In genomic region chrX:28058906-28059305, GRCh38 we compare ENCODE assay signal across 25 cellular contexts.
DNase-seq lines count a peak whose midpoint lies in the region; ATAC-seq, FAIRE-seq and TF ChIP-seq lines count a peak whose summit lies in the region.
"Had no signal": no experiment of that assay in that cellular context is flagged by ENCODE, and none has a peak within 500 bp of the region (broad histone marks: within the 10 kb centered on the region; RNA-seq: fewer than 3 reads in every experiment).

No MANE protein-coding gene starts in this region.

- H3K36me3 ChIP-seq in small intestine (ENCODE audit: control insufficient read depth in 2 of 2, insufficient read depth in 2 of 2, low read length in 2 of 2) (no peaks in the 10 kb centered on the region), WERI-Rb-1 (no peaks in the 10 kb centered on the region)

- peaks cover 2% of the 10 kb centered on the region for H3K9me3 Mint-ChIP-seq in activated CD4-positive, alpha-beta memory T cell treated with anti-CD3 and anti-CD28 coated beads, Interleukin-2, amount 10 ng/mL, durations not matched to agents 7 days and 5 days

- no peak overlapping the region for H3K4me3 Mint-ChIP-seq in activated CD4-positive, alpha-beta memory T cell treated with anti-CD3 and anti-CD28 coated beads, Interleukin-2, amount 10 ng/mL, durations not matched to agents 7 days and 5 days
- H3K4me3 Mint-ChIP-seq: activated CD4-positive, alpha-beta T cell treated with anti-CD3 and anti-CD28 coated beads for 36 hours; activated naive CD8-positive, alpha-beta T cell treated with anti-CD3 and anti-CD28 coated beads for 36 hours; activated T-helper 17 cell treated with anti-CD3 and anti-CD28 coated beads, Interleukin-2, amount 50 U/mL, for 72 hours had no signal

- H3K27me3 ChIP-seq in small intestine (ENCODE audit: control insufficient read depth in 2 of 2, insufficient read depth in 2 of 2, low read length in 2 of 2) = no peaks in the 10 kb centered on the region
- H3K27me3 ChIP-seq in WERI-Rb-1 (ENCODE audit: insufficient read depth, low read depth, severe bottlenecking) = no peaks in the 10 kb centered on the region
- H3K27me3 ChIP-seq: body of pancreas had no signal

- H3K36me3 Mint-ChIP-seq in activated CD4-positive, alpha-beta memory T cell treated with anti-CD3 and anti-CD28 coated beads, Interleukin-2, amount 10 ng/mL, durations not matched to agents 7 days and 5 days (ENCODE audit: low read depth) = no peaks in the 10 kb centered on the region
- H3K36me3 Mint-ChIP-seq: activated naive CD8-positive, alpha-beta T cell treated with anti-CD3 and anti-CD28 coated beads for 36 hours had no signal

- no peaks in the 10 kb centered on the region for H3K27me3 Mint-ChIP-seq in activated CD4-positive, alpha-beta memory T cell treated with anti-CD3 and anti-CD28 coated beads, Interleukin-2, amount 10 ng/mL, durations not matched to agents 7 days and 5 days
- H3K27me3 Mint-ChIP-seq: activated CD4-positive, alpha-beta T cell treated with anti-CD3 and anti-CD28 coated beads for 36 hours; activated naive CD8-positive, alpha-beta T cell treated with anti-CD3 and anti-CD28 coated beads for 36 hours; activated T-helper 17 cell treated with anti-CD3 and anti-CD28 coated beads, Interleukin-2, amount 50 U/mL, for 72 hours had no signal

- FAIRE-seq in small intestine (lab: Jason Lieb, UNC) = no peak
- FAIRE-seq: GM12892, TTC549 had no signal

- H3K27ac ChIP-seq in small intestine (ENCODE audit: low read depth in 1 of 2, low read length in 1 of 2) (no peak overlapping the region), WERI-Rb-1 (no peak overlapping the region)
- H3K27ac ChIP-seq: body of pancreas, epithelial cell of prostate, GM23248 had no signal

- H3K27ac Mint-ChIP-seq in activated CD4-positive, alpha-beta memory T cell treated with anti-CD3 and anti-CD28 coated beads, Interleukin-2, amount 10 ng/mL, durations not matched to agents 7 days and 5 days = no peak overlapping the region
- H3K27ac Mint-ChIP-seq: activated CD4-positive, alpha-beta T cell treated with anti-CD3 and anti-CD28 coated beads for 36 hours; activated naive CD8-positive, alpha-beta T cell treated with anti-CD3 and anti-CD28 coated beads for 36 hours; activated T-helper 17 cell treated with anti-CD3 and anti-CD28 coated beads, Interleukin-2, amount 50 U/mL, for 72 hours had no signal

- POLR2A ChIA-PET in activated CD4-positive, alpha-beta memory T cell treated with anti-CD3 and anti-CD28 coated beads, Interleukin-2, amount 10 ng/mL, durations not matched to agents 7 days and 5 days (lab: Charles Lee) = no interaction called here

- DNase-seq in NCI-H748 (lab: John Stamatoyannopoulos, UW; ENCODE audit: unreplicated experiment) = peak; percentile 4
- DNase-seq in NCI-H748 treated with DMSO at 0.1 percent for 48 hours (lab: John Stamatoyannopoulos, UW) = no peak
- peak; percentile 1 for DNase-seq in NCI-H69 (lab: John Stamatoyannopoulos, UW)
- peak; percentile 0 for DNase-seq in dermis blood vessel endothelial cell
- peak; percentile 8 for DNase-seq in small intestine
- DNase-seq in activated CD4-positive, alpha-beta memory T cell treated with anti-CD3 and anti-CD28 coated beads, Interleukin-2, amount 10 ng/mL, durations not matched to agents 7 days and 5 days = no peak
- no peak for DNase-seq in WERI-Rb-1
- DNase-seq: activated CD4-positive, alpha-beta T cell treated with anti-CD3 and anti-CD28 coated beads for 36 hours; activated naive CD8-positive, alpha-beta T cell treated with anti-CD3 and anti-CD28 coated beads for 36 hours; C1 segment of cervical spinal cord; DMS79 treated with DMSO at 0.1 percent for 48 hours; foreskin fibroblast; GM23248; hypothalamus; islet precursor cell; NCI-H1694; NCI-H446 treated with DMSO at 0.1 percent for 48 hours; occipital lobe had no signal

- H3K9me3 ChIP-seq in small intestine (ENCODE audit: control insufficient read depth, low read depth) = no peaks in the 10 kb centered on the region
- H3K9me3 ChIP-seq in WERI-Rb-1 (ENCODE audit: severe bottlenecking) = no peaks in the 10 kb centered on the region
- H3K9me3 ChIP-seq: body of pancreas had no signal

- WGBS in small intestine, 3 donors = 20 to 29% (median 24%) methylated on average over 2 of the region's 2 CpGs

- no peak overlapping the region for H3K4me3 ChIP-seq in small intestine (ENCODE audit: low read depth in 1 of 2, low read length in 2 of 2)
- no peak overlapping the region for H3K4me3 ChIP-seq in WERI-Rb-1 (ENCODE audit: low read depth, low read length)
- H3K4me3 ChIP-seq: body of pancreas, GM23248, lung had no signal

- TF ChIP-seq CTCF in WERI-Rb-1 (IDR thresholded peaks at IDR 0.05; ENCODE audit: low read depth, low read length) = no peak

- CTCF ChIA-PET in activated CD4-positive, alpha-beta memory T cell treated with anti-CD3 and anti-CD28 coated beads, Interleukin-2, amount 10 ng/mL, durations not matched to agents 7 days and 5 days (lab: Charles Lee) = no interaction called here

- no peak for ATAC-seq in GM21390 (IDR thresholded peaks at IDR 0.05; ENCODE audit: unreplicated experiment)
- ATAC-seq: activated CD4-positive, alpha-beta T cell treated with anti-CD3 and anti-CD28 coated beads for 36 hours; activated T-helper 17 cell treated with anti-CD3 and anti-CD28 coated beads, Interleukin-2, amount 50 U/mL, for 72 hours; body of pancreas had no signal

- no peaks in the 10 kb centered on the region for H3K4me1 ChIP-seq in small intestine (ENCODE audit: control insufficient read depth in 2 of 2, insufficient read depth in 1 of 2, low read depth in 1 of 2, low read length in 1 of 2)
- H3K4me1 ChIP-seq: body of pancreas had no signal

- H3K4me1 Mint-ChIP-seq in activated CD4-positive, alpha-beta memory T cell treated with anti-CD3 and anti-CD28 coated beads, Interleukin-2, amount 10 ng/mL, durations not matched to agents 7 days and 5 days = no peaks in the 10 kb centered on the region
- H3K4me1 Mint-ChIP-seq: activated CD4-positive, alpha-beta T cell treated with anti-CD3 and anti-CD28 coated beads for 36 hours; activated naive CD8-positive, alpha-beta T cell treated with anti-CD3 and anti-CD28 coated beads for 36 hours; activated T-helper 17 cell treated with anti-CD3 and anti-CD28 coated beads, Interleukin-2, amount 50 U/mL, for 72 hours had no signal

Comparison
In these comparisons a context has a peak if more than half of its experiments do, and no peak if none do; other contexts are left out.
1. DNase-seq: peak in NCI-H748 (single experiment), NCI-H69 (single experiment), dermis blood vessel endothelial cell (single experiment) and small intestine (single experiment); none in NCI-H748 treated with DMSO at 0.1 percent for 48 hours (single experiment), activated CD4-positive, alpha-beta memory T cell treated with anti-CD3 and anti-CD28 coated beads, Interleukin-2, amount 10 ng/mL, durations not matched to agents 7 days and 5 days (single experiment) and WERI-Rb-1 (single experiment).